ENCODE assay signal across 32 cellular contexts in genomic region chr7:85424298-85424697, GRCh38.
"Had no signal": no experiment of that assay in that cellular context is flagged by ENCODE, and none has a peak within 500 bp of the region (broad histone marks: within the 10 kb centered on the region; RNA-seq: fewer than 3 reads in every experiment).

No MANE protein-coding gene starts in this region.

- H3K27me3 ChIP-seq: adrenal gland, ascending aorta, breast epithelium, cardiac muscle cell, esophagus squamous epithelium, gastroesophageal sphincter had no signal

- H3K27ac ChIP-seq: adrenal gland, ascending aorta, breast epithelium, cardiac muscle cell, epithelial cell of prostate, esophagus squamous epithelium, gastroesophageal sphincter, WERI-Rb-1 had no signal

- H3K4me3 ChIP-seq: adrenal gland, ascending aorta, breast epithelium, cardiac muscle cell, esophagus squamous epithelium, gastroesophageal sphincter had no signal

- H3K4me1 ChIP-seq: adrenal gland, ascending aorta, breast epithelium, esophagus squamous epithelium, gastroesophageal sphincter had no signal

- DNase-seq: activated B cell treated with CpG ODN at 0.5 μM for 24 hours; activated CD4-positive, alpha-beta T cell treated with anti-CD3 and anti-CD28 coated beads for 48 hours; activated CD4-positive, alpha-beta T cell treated with anti-CD3 and anti-CD28 coated beads, Interleukin-2, amount 50 U/mL, for 1 hour; activated CD4-positive, alpha-beta T cell treated with anti-CD3 and anti-CD28 coated beads, Interleukin-2, amount 50 U/mL, for 48 hours; activated CD8-positive, alpha-beta memory T cell treated with anti-CD3 and anti-CD28 coated beads for 24 hours; activated CD8-positive, alpha-beta T cell treated with anti-CD3 and anti-CD28 coated beads for 36 hours; activated naive CD4-positive, alpha-beta T cell treated with anti-CD3 and anti-CD28 coated beads for 36 hours; activated naive CD8-positive, alpha-beta T cell treated with anti-CD3 and anti-CD28 coated beads for 36 hours; activated naive CD8-positive, alpha-beta T cell treated with anti-CD3 and anti-CD28 coated beads, Interleukin-2, amount 50 U/mL, for 24 hours; activated T-cell treated with anti-CD3 and anti-CD28 coated beads, Interleukin-2, amount 50 U/mL, for 4 hours; adrenal gland; amygdala; central memory CD4-positive, alpha-beta T cell; cortex of kidney; dermis blood vessel endothelial cell; effector CD4-positive, alpha-beta T cell; effector memory CD8-positive, alpha-beta T cell; esophagus squamous epithelium; foreskin melanocyte; T-helper 1 cell; T-helper 17 cell; T1000; WERI-Rb-1 had no signal

- H3K4me1 Mint-ChIP-seq: activated B cell treated with CpG ODN at 0.5 μM for 24 hours; activated naive CD4-positive, alpha-beta T cell treated with anti-CD3 and anti-CD28 coated beads, Interleukin-2, amount 50 U/mL, for 24 hours; activated naive CD8-positive, alpha-beta T cell treated with anti-CD3 and anti-CD28 coated beads for 36 hours; activated naive CD8-positive, alpha-beta T cell treated with anti-CD3 and anti-CD28 coated beads, Interleukin-2, amount 50 U/mL, for 24 hours; brain; T-helper 17 cell had no signal

- H3K9me3 Mint-ChIP-seq: activated B cell treated with CpG ODN at 0.5 μM for 24 hours; activated CD8-positive, alpha-beta T cell treated with anti-CD3 and anti-CD28 coated beads for 36 hours; activated naive CD4-positive, alpha-beta T cell treated with anti-CD3 and anti-CD28 coated beads for 36 hours; activated naive CD4-positive, alpha-beta T cell treated with anti-CD3 and anti-CD28 coated beads, Interleukin-2, amount 50 U/mL, for 24 hours; activated naive CD8-positive, alpha-beta T cell treated with anti-CD3 and anti-CD28 coated beads for 36 hours; activated naive CD8-positive, alpha-beta T cell treated with anti-CD3 and anti-CD28 coated beads, Interleukin-2, amount 50 U/mL, for 24 hours; activated T-helper 1 cell treated with anti-CD3 and anti-CD28 coated beads, Interleukin-12 subunit alpha, Interleukin-12 subunit beta, Interleukin-2, Interleukin-4 antibody, amounts not matched to agents 30 ng/mL and 10 ng/mL and 1 ng/mL, durations not matched to agents 14 hours and 24 hours and 36 hours; T-helper 2 cell treated with Interferon-gamma antibody and Interleukin-4, amounts not matched to agents 5 μg/mL and 100 μg/mL, for 36 hours had no signal

- H3K9me3 ChIP-seq: adrenal gland, ascending aorta, breast epithelium, gastroesophageal sphincter had no signal

- H3K36me3 ChIP-seq: adrenal gland, ascending aorta, breast epithelium, cardiac muscle cell, esophagus squamous epithelium, gastroesophageal sphincter, WERI-Rb-1 had no signal

- H3K27ac Mint-ChIP-seq: activated B cell treated with CpG ODN at 0.5 μM for 24 hours; activated CD8-positive, alpha-beta T cell treated with anti-CD3 and anti-CD28 coated beads for 36 hours; activated naive CD4-positive, alpha-beta T cell treated with anti-CD3 and anti-CD28 coated beads for 36 hours; activated naive CD4-positive, alpha-beta T cell treated with anti-CD3 and anti-CD28 coated beads, Interleukin-2, amount 50 U/mL, for 24 hours; activated naive CD8-positive, alpha-beta T cell treated with anti-CD3 and anti-CD28 coated beads for 36 hours; activated naive CD8-positive, alpha-beta T cell treated with anti-CD3 and anti-CD28 coated beads, Interleukin-2, amount 50 U/mL, for 24 hours; activated T-helper 1 cell treated with anti-CD3 and anti-CD28 coated beads, Interleukin-12 subunit alpha, Interleukin-12 subunit beta, Interleukin-2, Interleukin-4 antibody, amounts not matched to agents 30 ng/mL and 10 ng/mL and 1 ng/mL, durations not matched to agents 14 hours and 24 hours and 36 hours; brain; effector memory CD8-positive, alpha-beta T cell; T-helper 17 cell; T-helper 2 cell treated with Interferon-gamma antibody and Interleukin-4, amounts not matched to agents 5 μg/mL and 100 μg/mL, for 36 hours had no signal

- H3K4me3 Mint-ChIP-seq: activated B cell treated with CpG ODN at 0.5 μM for 24 hours; activated CD8-positive, alpha-beta T cell treated with anti-CD3 and anti-CD28 coated beads for 36 hours; activated naive CD4-positive, alpha-beta T cell treated with anti-CD3 and anti-CD28 coated beads for 36 hours; activated naive CD4-positive, alpha-beta T cell treated with anti-CD3 and anti-CD28 coated beads, Interleukin-2, amount 50 U/mL, for 24 hours; activated naive CD8-positive, alpha-beta T cell treated with anti-CD3 and anti-CD28 coated beads for 36 hours; activated naive CD8-positive, alpha-beta T cell treated with anti-CD3 and anti-CD28 coated beads, Interleukin-2, amount 50 U/mL, for 24 hours; activated T-cell treated with anti-CD3 and anti-CD28 coated beads, Interleukin-2, amount 50 U/mL, for 4 hours; activated T-helper 1 cell treated with anti-CD3 and anti-CD28 coated beads, Interleukin-12 subunit alpha, Interleukin-12 subunit beta, Interleukin-2, Interleukin-4 antibody, amounts not matched to agents 30 ng/mL and 10 ng/mL and 1 ng/mL, durations not matched to agents 14 hours and 24 hours and 36 hours; brain; effector memory CD8-positive, alpha-beta T cell; T-helper 17 cell; T-helper 2 cell treated with Interferon-gamma antibody and Interleukin-4, amounts not matched to agents 5 μg/mL and 100 μg/mL, for 36 hours had no signal

- H3K27me3 Mint-ChIP-seq: activated B cell treated with CpG ODN at 0.5 μM for 24 hours; activated CD8-positive, alpha-beta T cell treated with anti-CD3 and anti-CD28 coated beads for 36 hours; activated naive CD4-positive, alpha-beta T cell treated with anti-CD3 and anti-CD28 coated beads, Interleukin-2, amount 50 U/mL, for 24 hours; activated naive CD8-positive, alpha-beta T cell treated with anti-CD3 and anti-CD28 coated beads for 36 hours; activated naive CD8-positive, alpha-beta T cell treated with anti-CD3 and anti-CD28 coated beads, Interleukin-2, amount 50 U/mL, for 24 hours; brain; effector memory CD8-positive, alpha-beta T cell; T-helper 17 cell had no signal

- H3K36me3 Mint-ChIP-seq: activated naive CD4-positive, alpha-beta T cell treated with anti-CD3 and anti-CD28 coated beads, Interleukin-2, amount 50 U/mL, for 24 hours; activated naive CD8-positive, alpha-beta T cell treated with anti-CD3 and anti-CD28 coated beads for 36 hours; brain had no signal
